8 cellular contexts compared by ENCODE assay signal in genomic region chr12:62632521-62632920, GRCh38.
A peak's percentile ranks its signal among the peaks of the same experiment; 100 is the strongest.
DNase-seq lines count a peak whose midpoint lies in the region; ATAC-seq, FAIRE-seq and TF ChIP-seq lines count a peak whose summit lies in the region.

No MANE protein-coding gene starts in this region.

- H3K27ac ChIP-seq in body of pancreas (peak overlapping the region in 2 of 4 donors; percentile 48 to 58), small intestine (ENCODE audit: low read depth in 1 of 2, low read length in 1 of 2) (no peak overlapping the region)

- intact Hi-C loops in body of pancreas (cut with DNase I), result no loop called here

- H3K36me3 ChIP-seq in ES-I3 (ENCODE audit: insufficient read depth, low read length), result no peaks in the 10 kb centered on the region
- no peaks in the 10 kb centered on the region for H3K36me3 ChIP-seq in MG63
- no peaks in the 10 kb centered on the region for H3K36me3 ChIP-seq in body of pancreas (replicated peaks in 1 of 2; ENCODE audit: insufficient read depth in 1 of 2, low read depth in 2 of 2)
- H3K36me3 ChIP-seq in small intestine (ENCODE audit: control insufficient read depth in 2 of 2, insufficient read depth in 2 of 2, low read length in 2 of 2), result no peaks in the 10 kb centered on the region

- no peak for TF ChIP-seq POLR2A in body of pancreas (IDR thresholded peaks at IDR 0.05)

- ATAC-seq in GM21526 (IDR thresholded peaks at IDR 0.05; ENCODE audit: low FRiP score, unreplicated experiment) (peak; percentile 26), body of pancreas (peak; percentile 66), GM21528 (IDR thresholded peaks at IDR 0.05; ENCODE audit: low FRiP score, unreplicated experiment) (no peak)

- peaks cover 20% of the 10 kb centered on the region for H3K4me1 ChIP-seq in ES-I3 (ENCODE audit: insufficient read depth, low read length)
- peaks cover 20% of the 10 kb centered on the region for H3K4me1 ChIP-seq in body of pancreas
- H3K4me1 ChIP-seq in small intestine (ENCODE audit: control insufficient read depth in 2 of 2, insufficient read depth in 1 of 2, low read depth in 1 of 2, low read length in 1 of 2), result peaks cover 0 to 2% of the 10 kb centered on the region in 2 donors

- peak; percentile 83 for DNase-seq in MG63
- peak; percentile 20 to 42 (median 28) for DNase-seq in body of pancreas
- peak; percentile 74 for DNase-seq in iPS-NIHi11 (ENCODE audit: low spot score)
- peak; percentile 25 for DNase-seq in small intestine
- DNase-seq in effector CD4-positive, alpha-beta T cell, result no peak

- H3K27me3 ChIP-seq in MG63, result no peaks in the 10 kb centered on the region
- no peaks in the 10 kb centered on the region for H3K27me3 ChIP-seq in body of pancreas
- H3K27me3 ChIP-seq in small intestine (ENCODE audit: control insufficient read depth in 2 of 2, insufficient read depth in 2 of 2, low read length in 2 of 2), result no peaks in the 10 kb centered on the region

- H3K4me3 ChIP-seq in MG63, result peak overlapping the region; percentile 46
- H3K4me3 ChIP-seq in body of pancreas, result peak overlapping the region in 1 of 2 donors; percentile 23
- H3K4me3 ChIP-seq in small intestine (ENCODE audit: low read depth in 1 of 2, low read length in 2 of 2), result peak overlapping the region; percentile 27 to 52

- peak overlapping the region; percentile 60; the same call in 1 of the 2 replicates for H3K9ac ChIP-seq in ES-I3 (ENCODE audit: low read depth, low read length)

- no peak for TF ChIP-seq CTCF in body of pancreas (IDR thresholded peaks at IDR 0.05)

- H3K9me3 ChIP-seq in ES-I3 (ENCODE audit: control insufficient read depth, insufficient read depth, low read length) (no peaks in the 10 kb centered on the region), MG63 (no peaks in the 10 kb centered on the region), body of pancreas (no peaks in the 10 kb centered on the region), small intestine (ENCODE audit: control insufficient read depth, low read depth) (no peaks in the 10 kb centered on the region)

- WGBS in body of pancreas, 2 donors, result 7 to 8% methylated on average over 15 to 17 of the region's 17 CpGs
- WGBS in small intestine, 3 donors, result 5 to 7% (median 5%) methylated on average over 17 of the region's 17 CpGs

- no peak for FAIRE-seq in small intestine (lab: Jason Lieb, UNC)
